ENCODE assay signal across 1 cellular context in genomic region chr7:102216573-102217314, GRCh38.
TF ChIP-seq lines count a peak whose summit lies in the region.

No MANE protein-coding gene starts in this region.

TF ChIP-seq in IMR-90, 13 proteins besides CTCF, POLR2A, EP300 and RAD21:
- TF ChIP-seq MXI1 (IDR thresholded peaks at IDR 0.05; ENCODE audit: borderline replicate concordance, low read depth, low read length) (no peak), NFE2L2 (IDR thresholded peaks at IDR 0.05; ENCODE audit: low read depth, low read length) (no peak), MAZ (IDR thresholded peaks at IDR 0.05; ENCODE audit: borderline replicate concordance, low read depth, low read length) (no peak)
TF ChIP-seq in IMR-90: peak in this region for 0.
